15 cellular contexts compared by ENCODE assay signal in the genomic region with DNA sequence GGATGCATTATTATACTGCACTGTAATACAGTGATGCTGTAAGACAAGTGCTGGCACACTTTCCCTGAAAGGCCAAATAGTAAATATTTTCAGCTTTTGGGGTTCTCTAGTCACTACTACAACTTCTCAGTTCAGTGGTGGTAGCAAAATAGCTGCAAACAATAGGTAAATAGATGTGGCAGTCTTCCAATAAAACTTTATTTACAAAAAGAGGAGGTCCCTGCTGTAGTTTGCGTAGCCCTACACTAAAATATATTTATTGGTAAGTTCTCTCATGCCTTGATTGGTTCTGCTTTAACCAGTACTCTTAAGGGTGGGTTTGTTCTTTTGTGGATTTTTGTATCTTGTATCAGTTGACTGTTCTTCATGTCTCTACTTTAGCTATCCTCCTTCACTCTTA. TPM values are rescaled to one million over a fixed set of nuclear protein-coding genes. Genes with fewer than 3 reads are reported as not detected.
A peak's percentile ranks its signal among the peaks of the same experiment; 100 is the strongest.
DNase-seq lines count a peak whose midpoint lies in the region; ATAC-seq and TF ChIP-seq lines count a peak whose summit lies in the region.
"Had no signal": no experiment of that assay in that cellular context is flagged by ENCODE, and none has a peak within 500 bp of the region (broad histone marks: within the 10 kb centered on the region; RNA-seq: fewer than 3 reads in every experiment).

No MANE protein-coding gene starts in this region.

- H3K9me2 ChIP-seq in hepatocyte (replicated peaks; ENCODE audit: insufficient read depth) = no peaks in the 10 kb centered on the region

- DNase-seq in activated naive CD4-positive, alpha-beta T cell treated with anti-CD3 and anti-CD28 coated beads, Interleukin-2, amount 50 U/mL, for 72 hours (ENCODE audit: low spot score in 2 of 2) = no peak
- DNase-seq in T-helper 17 cell (no peak), hepatocyte (ENCODE audit: low spot score) (no peak), tibial artery (no peak), posterior cingulate gyrus (no peak), upper lobe of right lung (no peak), G401 (ENCODE audit: low spot score) (no peak)
- DNase-seq: BE2C, endodermal cell, heart left ventricle, left lung, pancreas had no signal

- H2AFZ ChIP-seq in hepatocyte = no peak overlapping the region

- H3K9me3 ChIP-seq in T-helper 17 cell (ENCODE audit: control insufficient read depth, low read length, poor library complexity, severe bottlenecking) (no peaks in the 10 kb centered on the region), hepatocyte (ENCODE audit: low read depth) (no peaks in the 10 kb centered on the region), tibial artery (no peaks in the 10 kb centered on the region), upper lobe of right lung (no peaks in the 10 kb centered on the region)
- H3K9me3 ChIP-seq: BE2C, HAP-1, heart left ventricle, left lung, pancreas had no signal

- H3K36me3 Mint-ChIP-seq in activated naive CD4-positive, alpha-beta T cell treated with anti-CD3 and anti-CD28 coated beads, Interleukin-2, amount 50 U/mL, for 24 hours = peaks cover 36% of the 10 kb centered on the region
- H3K36me3 Mint-ChIP-seq in activated naive CD4-positive, alpha-beta T cell treated with anti-CD3 and anti-CD28 coated beads, Interleukin-2, amount 50 U/mL, for 72 hours = peaks cover 18 to 50% of the 10 kb centered on the region in 2 donors
- peaks cover 8% of the 10 kb centered on the region for H3K36me3 Mint-ChIP-seq in T-helper 17 cell (ENCODE audit: low read depth)

- H3K4me3 Mint-ChIP-seq in activated naive CD4-positive, alpha-beta T cell treated with anti-CD3 and anti-CD28 coated beads, Interleukin-2, amount 50 U/mL, for 24 hours = peak overlapping the region; percentile 86
- peak overlapping the region; percentile 63 for H3K4me3 Mint-ChIP-seq in T-helper 17 cell
- H3K4me3 Mint-ChIP-seq: endodermal cell had no signal

- no peaks in the 10 kb centered on the region for H3K9me3 Mint-ChIP-seq in activated naive CD4-positive, alpha-beta T cell treated with anti-CD3 and anti-CD28 coated beads, Interleukin-2, amount 50 U/mL, for 24 hours
- H3K9me3 Mint-ChIP-seq in activated naive CD4-positive, alpha-beta T cell treated with anti-CD3 and anti-CD28 coated beads, Interleukin-2, amount 50 U/mL, for 72 hours = no peaks in the 10 kb centered on the region
- H3K9me3 Mint-ChIP-seq: endodermal cell had no signal

- TF ChIP-seq CTCF in hepatocyte (IDR thresholded peaks at IDR 0.05; ENCODE audit: poor library complexity) = no peak
- no peak for TF ChIP-seq CTCF in tibial artery (IDR thresholded peaks at IDR 0.05)
- TF ChIP-seq CTCF in upper lobe of right lung (IDR thresholded peaks at IDR 0.05) = no peak

- peaks cover 77% of the 10 kb centered on the region for H3K4me1 Mint-ChIP-seq in activated naive CD4-positive, alpha-beta T cell treated with anti-CD3 and anti-CD28 coated beads, Interleukin-2, amount 50 U/mL, for 24 hours
- H3K4me1 Mint-ChIP-seq in T-helper 17 cell = peaks cover 53% of the 10 kb centered on the region

- H3K27me3 ChIP-seq in hepatocyte = no peaks in the 10 kb centered on the region
- H3K27me3 ChIP-seq in tibial artery = no peaks in the 10 kb centered on the region
- no peaks in the 10 kb centered on the region for H3K27me3 ChIP-seq in upper lobe of right lung
- H3K27me3 ChIP-seq: BE2C, heart left ventricle, left lung, pancreas had no signal

- peaks cover 78% of the 10 kb centered on the region for H4K20me1 ChIP-seq in hepatocyte (ENCODE audit: insufficient read depth, poor library complexity, severe bottlenecking)

- H3K27me3 Mint-ChIP-seq in activated naive CD4-positive, alpha-beta T cell treated with anti-CD3 and anti-CD28 coated beads, Interleukin-2, amount 50 U/mL, for 24 hours = no peaks in the 10 kb centered on the region
- no peaks in the 10 kb centered on the region for H3K27me3 Mint-ChIP-seq in T-helper 17 cell

- H3K36me3 ChIP-seq in hepatocyte (replicated peaks; ENCODE audit: insufficient read depth, low read depth) (no peaks in the 10 kb centered on the region), tibial artery (peaks cover 0 to 5% (median 0%) of the 10 kb centered on the region in 3 donors), upper lobe of right lung (no peaks in the 10 kb centered on the region)
- H3K36me3 ChIP-seq: pancreas had no signal

- H3K4me1 ChIP-seq in hepatocyte (ENCODE audit: insufficient read depth) = no peaks in the 10 kb centered on the region
- peaks cover 0 to 90% (median 31%) of the 10 kb centered on the region in 4 donors for H3K4me1 ChIP-seq in tibial artery
- peaks cover 33% of the 10 kb centered on the region for H3K4me1 ChIP-seq in upper lobe of right lung

- in situ Hi-C loops in G401 (cut with HindIII; ENCODE audit: low sequenced_read_pairs) = no loop called here

- intact Hi-C loops in tibial artery (cut with DNase I; ENCODE audit: low total_unique reads) (loop anchor here (10.0 kb wide), 1 partner anchor 496 kb away; no protein-coding TSS in a partner anchor), posterior cingulate gyrus (cut with DNase I) (no loop called here), upper lobe of right lung (cut with DNase I) (no loop called here)

- no peak for ATAC-seq in activated naive CD4-positive, alpha-beta T cell treated with anti-CD3 and anti-CD28 coated beads, Interleukin-2, amount 50 U/mL, for 72 hours
- ATAC-seq in T-helper 17 cell = no peak
- no peak for ATAC-seq in upper lobe of right lung
- ATAC-seq: heart left ventricle, left lung, Panc1, pancreas had no signal

- peak overlapping the region; percentile 71 for H3K4me2 ChIP-seq in hepatocyte

- peak overlapping the region; percentile 93 for H3K27ac Mint-ChIP-seq in activated naive CD4-positive, alpha-beta T cell treated with anti-CD3 and anti-CD28 coated beads, Interleukin-2, amount 50 U/mL, for 24 hours
- peak overlapping the region in 1 of 2 donors; percentile 19 for H3K27ac Mint-ChIP-seq in activated naive CD4-positive, alpha-beta T cell treated with anti-CD3 and anti-CD28 coated beads, Interleukin-2, amount 50 U/mL, for 72 hours
- H3K27ac Mint-ChIP-seq in T-helper 17 cell = peak overlapping the region; percentile 83
- H3K27ac Mint-ChIP-seq: endodermal cell had no signal

- peaks cover 100% of the 10 kb centered on the region for H3K79me2 ChIP-seq in hepatocyte

- 87% methylated on average over 1 of the region's 1 CpG for WGBS in hepatocyte (ENCODE audit: low lambda C conversion rate, missing lambda C conversion rate)

- no peak overlapping the region for H3K27ac ChIP-seq in hepatocyte
- peak overlapping the region; percentile 60 to 95 for H3K27ac ChIP-seq in tibial artery
- H3K27ac ChIP-seq in upper lobe of right lung = no peak overlapping the region
- H3K27ac ChIP-seq: pancreas had no signal

- H3K4me3 ChIP-seq in hepatocyte = no peak overlapping the region
- peak overlapping the region; percentile 83 to 91 for H3K4me3 ChIP-seq in tibial artery
- H3K4me3 ChIP-seq in upper lobe of right lung = no peak overlapping the region
- H3K4me3 ChIP-seq: HAP-1, heart left ventricle, left lung, pancreas had no signal

RNA-seq across cellular contexts. Expression of a gene that starts 7.8 kb away (rescaled TPM):
- total RNA-seq in activated naive CD4-positive, alpha-beta T cell treated with anti-CD3 and anti-CD28 coated beads, Interleukin-2, amount 50 U/mL, for 72 hours = 100 to 1,000 TPM; 282 to 501 TPM
- total RNA-seq in T-helper 17 cell (100 to 1,000 TPM; 264 to 292 TPM), hepatocyte (385 and 460 TPM in 2 replicates), upper lobe of right lung (209 TPM)
- 78.8 and 78.9 TPM in 2 replicates for polyA plus RNA-seq in hepatocyte
- 33.1 and 36.6 TPM in 2 replicates for total RNA-seq in G401 (2014; rRNA removed; shearing (Covaris generic))

Comparison
In these comparisons a context has a peak if more than half of its experiments do, and no peak if none do; other contexts are left out.
1. H3K27ac ChIP-seq: peak in tibial artery (2 of 2); none in hepatocyte (single experiment) and upper lobe of right lung (single experiment).
2. H3K4me3 ChIP-seq: peak in tibial artery (2 of 2); none in hepatocyte (single experiment) and upper lobe of right lung (single experiment).